In the genomic region with DNA sequence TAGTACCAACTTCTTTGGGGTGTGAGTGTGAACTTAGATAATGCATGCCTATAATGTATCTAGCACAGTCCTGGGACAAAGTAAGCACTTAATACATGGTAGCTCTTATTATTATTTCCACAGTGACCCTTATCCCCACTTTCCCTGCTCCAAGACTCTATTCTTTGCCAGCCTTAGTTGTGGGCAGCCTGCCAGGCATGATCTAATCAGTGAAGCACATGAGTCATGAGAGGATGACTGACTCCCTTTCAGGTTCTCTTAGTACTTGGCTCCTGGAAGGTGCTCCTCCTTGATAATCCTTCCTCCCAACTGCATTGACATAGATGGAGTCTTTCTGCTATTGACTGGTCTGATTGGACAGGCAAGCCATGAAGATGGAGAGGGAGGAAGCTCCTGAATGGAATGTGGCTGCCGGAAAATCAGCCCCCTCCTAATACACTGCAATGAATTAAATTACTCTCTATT, we compare ENCODE assay signal across 10 cellular contexts. TPM values are rescaled to one million over a fixed set of nuclear protein-coding genes. Genes with fewer than 3 reads are reported as not detected.
DNase-seq lines count a peak whose midpoint lies in the region; ATAC-seq and TF ChIP-seq lines count a peak whose summit lies in the region.
"Had no signal": no experiment of that assay in that cellular context is flagged by ENCODE, and none has a peak within 500 bp of the region (broad histone marks: within the 10 kb centered on the region; RNA-seq: fewer than 3 reads in every experiment).

No MANE protein-coding gene starts in this region.

- no peaks in the 10 kb centered on the region for H3K36me3 ChIP-seq in heart right ventricle
- H3K36me3 ChIP-seq in thoracic aorta = no peaks in the 10 kb centered on the region

- H3K9me3 Mint-ChIP-seq in activated CD4-positive, alpha-beta T cell treated with anti-CD3 and anti-CD28 coated beads, Interleukin-2, amount 10 ng/mL, durations not matched to agents 24 days and 14 days = no peaks in the 10 kb centered on the region
- H3K9me3 Mint-ChIP-seq: IgD-negative memory B cell had no signal

- intact Hi-C loops in activated CD4-positive, alpha-beta T cell treated with anti-CD3 and anti-CD28 coated beads, Interleukin-2, amount 10 ng/mL, durations not matched to agents 24 days and 14 days (cut with micrococcal nuclease) = loop anchor here (10.0 kb wide), 2 partner anchors 494 to 1884 kb away; no protein-coding TSS in a partner anchor
- intact Hi-C loops in heart right ventricle (cut with DNase I) = loop anchor here (2.0 to 10.0 kb wide), 13 partner anchors 64 to 504 kb away; a partner anchor contains a TSS

- TF ChIP-seq CTCF in heart right ventricle (IDR thresholded peaks at IDR 0.05) (no peak), thoracic aorta (IDR thresholded peaks at IDR 0.05) (no peak)

- H3K4me1 Mint-ChIP-seq in activated CD4-positive, alpha-beta T cell treated with anti-CD3 and anti-CD28 coated beads, Interleukin-2, amount 10 ng/mL, durations not matched to agents 24 days and 14 days = no peaks in the 10 kb centered on the region
- H3K4me1 Mint-ChIP-seq: IgD-negative memory B cell had no signal

- H3K9me3 ChIP-seq in heart right ventricle = no peaks in the 10 kb centered on the region
- no peaks in the 10 kb centered on the region for H3K9me3 ChIP-seq in thoracic aorta

- H3K27ac ChIP-seq in heart right ventricle (no peak overlapping the region), thoracic aorta (no peak overlapping the region)
- H3K27ac ChIP-seq: C4-2B had no signal

- H3K4me1 ChIP-seq in heart right ventricle (peaks cover 0 to 12% (median 9%) of the 10 kb centered on the region in 9 donors), thoracic aorta (ENCODE audit: control insufficient read depth in 1 of 2, low read depth in 2 of 2) (peaks cover 4 to 12% of the 10 kb centered on the region in 2 donors)

- in situ Hi-C loops in SK-MEL-5 (cut with HindIII; ENCODE audit: low pct_unique_long_range_greater_than_20kb, low sequenced_read_pairs) = no loop called here

- WGBS in heart right ventricle, 2 donors = 63 to 88% methylated on average over 1 of the region's 1 CpG

- no peaks in the 10 kb centered on the region for H3K36me3 Mint-ChIP-seq in activated CD4-positive, alpha-beta T cell treated with anti-CD3 and anti-CD28 coated beads, Interleukin-2, amount 10 ng/mL, durations not matched to agents 24 days and 14 days (ENCODE audit: low read depth)
- H3K36me3 Mint-ChIP-seq: IgD-negative memory B cell had no signal

- DNase-seq in activated CD4-positive, alpha-beta T cell treated with anti-CD3 and anti-CD28 coated beads for 48 hours = peak; percentile 20
- no peak for DNase-seq in activated CD4-positive, alpha-beta T cell treated with anti-CD3 and anti-CD28 coated beads, Interleukin-2, amount 10 ng/mL, durations not matched to agents 24 days and 14 days
- peak; percentile 84 for DNase-seq in SK-MEL-5 (ENCODE audit: low read depth, low spot score)
- peak; percentile 58 to 72 for DNase-seq in heart right ventricle
- DNase-seq in thoracic aorta (ENCODE audit: low spot score) = peak; percentile 88
- DNase-seq in DMS114 treated with DMSO at 0.1 percent for 48 hours (lab: John Stamatoyannopoulos, UW; ENCODE audit: unreplicated experiment) = no peak
- no peak for DNase-seq in NCI-H1436 treated with DMSO at 0.1 percent for 48 hours (lab: John Stamatoyannopoulos, UW)

- H3K4me3 ChIP-seq in heart right ventricle (no peak overlapping the region), thoracic aorta (no peak overlapping the region)

- H3K27me3 ChIP-seq in heart right ventricle (no peaks in the 10 kb centered on the region), thoracic aorta (replicated peaks; ENCODE audit: insufficient read depth) (no peaks in the 10 kb centered on the region)

- ATAC-seq in heart right ventricle (peak; percentile 27 to 76 (median 64)), thoracic aorta (ENCODE audit: insufficient number of reproducible peaks, low FRiP score, low read depth) (peak; percentile 70), GM21528 (IDR thresholded peaks at IDR 0.05; ENCODE audit: low FRiP score, unreplicated experiment) (no peak)

- H3K4me3 Mint-ChIP-seq in activated CD4-positive, alpha-beta T cell treated with anti-CD3 and anti-CD28 coated beads, Interleukin-2, amount 10 ng/mL, durations not matched to agents 24 days and 14 days = no peak overlapping the region
- H3K4me3 Mint-ChIP-seq: IgD-negative memory B cell had no signal

- peaks cover 10% of the 10 kb centered on the region for H3K27me3 Mint-ChIP-seq in activated CD4-positive, alpha-beta T cell treated with anti-CD3 and anti-CD28 coated beads, Interleukin-2, amount 10 ng/mL, durations not matched to agents 24 days and 14 days

- no peak overlapping the region for H3K27ac Mint-ChIP-seq in activated CD4-positive, alpha-beta T cell treated with anti-CD3 and anti-CD28 coated beads, Interleukin-2, amount 10 ng/mL, durations not matched to agents 24 days and 14 days
- H3K27ac Mint-ChIP-seq: IgD-negative memory B cell had no signal

RNA-seq across cellular contexts. Expression of a gene that starts 17.4 kb away (rescaled TPM):
- total RNA-seq in activated CD4-positive, alpha-beta T cell treated with anti-CD3 and anti-CD28 coated beads, Interleukin-2, amount 10 ng/mL, durations not matched to agents 24 days and 14 days = 0.05 TPM in 2 replicates
- total RNA-seq in SK-MEL-5 (2014; rRNA removed; shearing (Covaris generic)) = 352 and 360 TPM in 2 replicates
- 157 and 189 TPM in 2 replicates for polyA plus RNA-seq in SK-MEL-5 (2015; cell fraction: cytosol; rRNA removed)
- polyA plus RNA-seq in SK-MEL-5 (2015; cell fraction: nucleus; rRNA removed) = 90.5 and 95.5 TPM in 2 replicates
- total RNA-seq in heart right ventricle (10 to 100 TPM; 32.0 to 49.4 (median 35.8) TPM), thoracic aorta (100 to 1,000 TPM; 116 to 137 TPM)
- polyA plus RNA-seq in heart right ventricle = 10 to 100 TPM in 1 of 2 donors, 1 to 10 TPM in 1; 8.5 to 23.3 TPM
- polyA plus RNA-seq: IgD-negative memory B cell had no signal

Comparison
In these comparisons a context has a peak if more than half of its experiments do, and no peak if none do; other contexts are left out.
1. DNase-seq: peak in activated CD4-positive, alpha-beta T cell treated with anti-CD3 and anti-CD28 coated beads for 48 hours (single experiment), SK-MEL-5 (single experiment), heart right ventricle (2 of 2) and thoracic aorta (single experiment); none in activated CD4-positive, alpha-beta T cell treated with anti-CD3 and anti-CD28 coated beads, Interleukin-2, amount 10 ng/mL, durations not matched to agents 24 days and 14 days (single experiment), DMS114 treated with DMSO at 0.1 percent for 48 hours (single experiment) and NCI-H1436 treated with DMSO at 0.1 percent for 48 hours (single experiment).
2. RNA of a gene that starts 17.4 kb away (total RNA-seq): 352 to 360 TPM in SK-MEL-5, 116 to 137 TPM in thoracic aorta and 32.0 to 49.4 TPM in heart right ventricle; 0.05 TPM in activated CD4-positive, alpha-beta T cell treated with anti-CD3 and anti-CD28 coated beads, Interleukin-2, amount 10 ng/mL, durations not matched to agents 24 days and 14 days; every median in the first group is over 10 times any median in the second.